1 cellular context compared by ENCODE assay signal in the genomic region with DNA sequence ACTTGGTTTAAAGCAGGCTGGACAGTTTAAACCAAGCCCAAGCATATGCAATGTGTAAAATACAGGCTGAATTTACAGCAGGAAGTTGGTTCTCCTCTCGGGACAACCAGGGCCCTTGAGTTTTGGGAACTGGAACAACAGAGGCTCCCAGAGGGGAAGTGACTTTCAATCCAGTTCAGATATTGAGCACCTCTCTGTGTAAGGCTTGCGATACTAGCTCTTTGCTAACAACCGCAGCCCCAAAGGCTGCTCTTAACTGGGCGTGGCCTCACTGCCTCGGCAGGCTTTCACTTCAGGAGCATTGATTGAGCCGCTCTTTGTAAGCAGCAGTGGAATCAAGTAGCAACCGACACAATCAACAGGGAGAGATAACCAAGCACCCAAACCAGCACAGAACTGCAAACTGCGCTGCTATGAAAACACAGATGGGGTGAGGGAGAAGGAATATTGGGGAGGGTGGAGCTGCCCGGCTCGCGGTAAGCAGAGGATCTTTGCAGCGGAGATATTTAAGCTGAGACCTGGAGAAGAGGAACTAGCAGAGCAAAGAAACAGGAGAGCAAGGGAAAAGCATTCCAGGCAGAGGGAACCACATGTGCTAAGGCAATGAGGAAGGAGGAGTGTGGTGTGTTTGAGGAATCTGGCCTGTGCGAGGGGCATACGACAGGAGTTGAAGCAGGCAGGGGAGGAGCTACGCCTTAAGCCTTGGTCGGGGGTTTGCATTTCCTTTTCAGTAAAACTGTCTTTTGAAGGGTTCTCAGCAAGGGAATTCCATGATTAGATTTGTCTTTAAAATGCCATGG.
TF ChIP-seq lines count a peak whose summit lies in the region.

No MANE protein-coding gene starts in this region.

TF ChIP-seq in endothelial cell of umbilical vein, 7 proteins besides CTCF, POLR2A, EP300 and RAD21 (continued from another document):
- TF ChIP-seq JUN (IDR thresholded peaks at IDR 0.05; ENCODE audit: borderline replicate concordance, insufficient read depth, insufficient read length, low read depth) (no peak), GATA2 (IDR thresholded peaks at IDR 0.05; ENCODE audit: insufficient read depth, insufficient read length, low read depth, low read length) (no peak), POLR2AphosphoS5 (IDR thresholded peaks at IDR 0.05; ENCODE audit: insufficient read depth, low read depth, low read length) (no peak)
